In genomic region chr4:74320559-74321118, GRCh38 we compare ENCODE assay signal across 8 cellular contexts. TPM values are rescaled to one million over a fixed set of nuclear protein-coding genes. Genes with fewer than 3 reads are reported as not detected.
DNase-seq lines count a peak whose midpoint lies in the region; ATAC-seq, FAIRE-seq and TF ChIP-seq lines count a peak whose summit lies in the region.

No MANE protein-coding gene starts in this region.

- no peaks in the 10 kb centered on the region for H3K79me2 ChIP-seq in smooth muscle cell (ENCODE audit: low read depth)

- H3K4me3 ChIP-seq in smooth muscle cell = no peak overlapping the region
- no peak overlapping the region for H3K4me3 ChIP-seq in sigmoid colon

- H3K27me3 ChIP-seq in smooth muscle cell (ENCODE audit: low read depth) = no peaks in the 10 kb centered on the region
- H3K27me3 ChIP-seq in sigmoid colon = no peaks in the 10 kb centered on the region

- peak; percentile 71 for ATAC-seq in GM19328 (IDR thresholded peaks at IDR 0.05; ENCODE audit: unreplicated experiment)
- peak; percentile 83 for ATAC-seq in HG03342 (IDR thresholded peaks at IDR 0.05; ENCODE audit: unreplicated experiment)
- peak; percentile 27 for ATAC-seq in left ventricle myocardium superior

- H3F3A ChIP-seq in smooth muscle cell (ENCODE audit: low read depth) = no peaks in the 10 kb centered on the region

- H2AFZ ChIP-seq in smooth muscle cell (ENCODE audit: low read depth) = peak overlapping the region; percentile 66

- H3K27ac ChIP-seq in smooth muscle cell (ENCODE audit: low read depth) = peak overlapping the region; percentile 35
- H3K27ac ChIP-seq in sigmoid colon = no peak overlapping the region

- 35% methylated on average over 4 of the region's 4 CpGs for WGBS in smooth muscle cell (ENCODE audit: low lambda C conversion rate)
- WGBS in sigmoid colon, 2 donors = 41 to 42% methylated on average over 4 of the region's 4 CpGs

- DNase-seq in D721Med (ENCODE audit: insufficient read length, low spot score) (no peak), NCI-H526 treated with DMSO at 0.1 percent for 48 hours (lab: John Stamatoyannopoulos, UW) (peak; percentile 31), left ventricle myocardium superior (no peak), smooth muscle cell (lab: John Stamatoyannopoulos, UW; ENCODE audit: unreplicated experiment) (no peak), sigmoid colon (no peak)
- DNase-seq in activated naive CD4-positive, alpha-beta T cell treated with anti-CD3 and anti-CD28 coated beads, Interleukin-2, amount 50 U/mL, for 16 hours = peak; percentile 40

- intact Hi-C loops in left ventricle myocardium superior (cut with micrococcal nuclease) = no loop called here
- intact Hi-C loops in sigmoid colon (cut with DNase I) = no loop called here

- H3K9ac ChIP-seq in smooth muscle cell (ENCODE audit: low read depth) = no peak overlapping the region

- no peaks in the 10 kb centered on the region for H3K9me3 ChIP-seq in smooth muscle cell (replicated peaks; ENCODE audit: low read depth)
- H3K9me3 ChIP-seq in sigmoid colon = no peaks in the 10 kb centered on the region

- TF ChIP-seq CTCF in D721Med (IDR thresholded peaks at IDR 0.05; ENCODE audit: insufficient read depth, missing control alignments) = peak; percentile 58
- TF ChIP-seq CTCF in smooth muscle cell (IDR thresholded peaks at IDR 0.05; ENCODE audit: borderline replicate concordance, insufficient read depth, poor library complexity, severe bottlenecking) = peak; percentile 59
- TF ChIP-seq CTCF in sigmoid colon (IDR thresholded peaks at IDR 0.05) = peak in 1 of 4 experiments; percentile 16

- no peaks in the 10 kb centered on the region for H3K36me3 ChIP-seq in smooth muscle cell (ENCODE audit: low read depth)
- H3K36me3 ChIP-seq in sigmoid colon = no peaks in the 10 kb centered on the region

- no peak for FAIRE-seq in D721Med (lab: Jason Lieb, UNC)

- peak overlapping the region; percentile 37 for H3K4me2 ChIP-seq in smooth muscle cell

- no peak for TF ChIP-seq EP300 in sigmoid colon (IDR thresholded peaks at IDR 0.05)

- no peaks in the 10 kb centered on the region for H4K20me1 ChIP-seq in smooth muscle cell (ENCODE audit: low read depth)

- no peaks in the 10 kb centered on the region for H3K4me1 ChIP-seq in smooth muscle cell (ENCODE audit: low read depth)
- H3K4me1 ChIP-seq in sigmoid colon = peaks cover 0 to 5% (median 0%) of the 10 kb centered on the region in 4 donors

- no peak for TF ChIP-seq POLR2A in sigmoid colon (IDR thresholded peaks at IDR 0.05)

RNA-seq across cellular contexts. Expression of gene EPGN, which starts 12.4 kb away (rescaled TPM):
- 3.0 TPM for total RNA-seq in left ventricle myocardium superior
- 31.8 and 35.5 TPM in 2 replicates for total RNA-seq in smooth muscle cell
- polyA plus RNA-seq in smooth muscle cell = 1.6 and 7.2 TPM in 2 replicates
- total RNA-seq in sigmoid colon = not detected
- polyA plus RNA-seq in sigmoid colon = under 1 TPM in 1 of 3 donors, not detected in 2; 0.13 TPM

RNA-seq across cellular contexts. Expression of gene EREG, which starts 44.3 kb away (rescaled TPM):
- total RNA-seq in left ventricle myocardium superior = 3.2 TPM
- 1.3 and 1.9 TPM in 2 replicates for total RNA-seq in smooth muscle cell
- 0.27 and 0.55 TPM in 2 replicates for polyA plus RNA-seq in smooth muscle cell
- total RNA-seq in sigmoid colon = 1 to 10 TPM in 3 of 4 donors, under 1 TPM in 1; 0.71 to 5.8 (median 3.0) TPM
- 1 to 10 TPM in 2 of 3 donors, under 1 TPM in 1; 0.92 to 3.2 (median 1.2) TPM for polyA plus RNA-seq in sigmoid colon

Comparison
In these comparisons a context has a peak if more than half of its experiments do, and no peak if none do; other contexts are left out.
1. DNase-seq: peak in NCI-H526 treated with DMSO at 0.1 percent for 48 hours (single experiment) and activated naive CD4-positive, alpha-beta T cell treated with anti-CD3 and anti-CD28 coated beads, Interleukin-2, amount 50 U/mL, for 16 hours (single experiment); none in D721Med (single experiment), left ventricle myocardium superior (single experiment), smooth muscle cell (single experiment) and sigmoid colon (single experiment).
2. ATAC-seq: peak in every context shown above with its lines; median percentile 83 in HG03342; 71 in GM19328; 27 in left ventricle myocardium superior.